Comparison of ENCODE assay signal across 1 cellular context in the genomic region with DNA sequence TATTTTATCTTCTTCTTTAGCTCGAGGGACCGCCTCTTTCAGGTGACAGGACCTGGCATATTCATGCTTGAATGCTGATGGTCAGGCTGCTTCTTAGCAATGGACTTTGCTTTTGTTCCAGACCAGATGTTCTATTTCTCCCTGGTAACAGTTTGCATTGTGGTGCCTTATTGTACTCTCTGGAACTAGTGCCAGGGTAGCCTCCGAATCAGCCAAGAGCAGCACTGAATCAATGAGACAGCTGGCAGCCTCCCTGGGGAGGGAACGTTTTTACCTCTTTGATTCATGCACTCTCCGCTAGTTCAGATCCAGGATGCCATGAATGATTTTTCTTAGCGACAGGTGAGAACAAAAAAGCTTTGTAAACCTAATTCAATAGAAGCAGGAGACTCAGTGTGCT.
TF ChIP-seq lines count a peak whose summit lies in the region.

No MANE protein-coding gene starts in this region.

TF ChIP-seq in H1, 55 proteins besides CTCF, POLR2A, EP300 and RAD21 (continued from another document):
- TF ChIP-seq RXRA (IDR thresholded peaks at IDR 0.05; ENCODE audit: insufficient read depth, low read depth, low read length) = no peak
- TF ChIP-seq POU5F1 (IDR thresholded peaks at IDR 0.05; ENCODE audit: low read depth, low read length) = no peak
- no peak for TF ChIP-seq CTBP2 (IDR thresholded peaks at IDR 0.05; ENCODE audit: borderline replicate concordance, insufficient read depth, insufficient read length, low read length)
TF ChIP-seq in H1: peak in this region for 0.
